2 cellular contexts compared by ENCODE assay signal in the genomic region with DNA sequence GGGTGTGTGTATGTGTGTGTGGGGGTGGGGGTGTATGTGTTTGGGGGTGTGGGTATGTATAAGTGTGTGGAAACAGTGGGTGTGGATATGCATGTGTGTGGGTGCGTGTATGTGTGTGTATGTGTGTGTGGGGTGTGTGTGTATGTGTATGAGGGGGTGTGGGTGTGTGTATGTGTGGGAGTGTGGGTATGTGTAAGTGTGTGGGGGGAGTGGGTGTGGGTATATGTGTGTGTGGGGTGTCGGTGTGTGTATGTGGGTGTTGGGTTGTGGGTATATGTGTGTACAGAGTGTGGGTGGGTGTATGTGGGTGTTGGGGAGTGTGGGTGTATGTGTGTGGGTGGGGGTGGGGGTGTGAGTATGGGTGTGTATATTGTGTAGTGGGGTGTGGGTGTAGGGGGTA.
TF ChIP-seq lines count a peak whose summit lies in the region.

No MANE protein-coding gene starts in this region.

TF ChIP-seq in HEK293, 187 proteins besides CTCF, POLR2A, EP300 and RAD21:
- TF ChIP-seq ZNF155 (tag by site-specific recombination; IDR thresholded peaks at IDR 0.05) (no peak), ZBTB8A (tag by site-specific recombination; IDR thresholded peaks at IDR 0.05) (no peak), EGR2 (tag by site-specific recombination; IDR thresholded peaks at IDR 0.05; ENCODE audit: low read depth) (peak; percentile 52; the same call in 1 of the 2 replicates), ZNF791 (tag by site-specific recombination; IDR thresholded peaks at IDR 0.05) (no peak)

TF ChIP-seq in K562, 482 proteins besides CTCF, POLR2A, EP300 and RAD21:
- no peak for TF ChIP-seq SREBF2 (CRISPR knock-in tag; IDR thresholded peaks at IDR 0.05)
- 0 out of 2 replicates have a peak, but pooled peaks have one; percentile 23 for TF ChIP-seq EGR1 (conservative IDR thresholded peaks at IDR 0.05)
- no peak for TF ChIP-seq POU5F1 (IDR thresholded peaks at IDR 0.05; ENCODE audit: borderline replicate concordance, low read depth, low read length, partially characterized antibody)
- no peak for TF ChIP-seq COPS2 (conservative IDR thresholded peaks at IDR 0.05)
